ENCODE assay signal across 1 cellular context in the genomic region with DNA sequence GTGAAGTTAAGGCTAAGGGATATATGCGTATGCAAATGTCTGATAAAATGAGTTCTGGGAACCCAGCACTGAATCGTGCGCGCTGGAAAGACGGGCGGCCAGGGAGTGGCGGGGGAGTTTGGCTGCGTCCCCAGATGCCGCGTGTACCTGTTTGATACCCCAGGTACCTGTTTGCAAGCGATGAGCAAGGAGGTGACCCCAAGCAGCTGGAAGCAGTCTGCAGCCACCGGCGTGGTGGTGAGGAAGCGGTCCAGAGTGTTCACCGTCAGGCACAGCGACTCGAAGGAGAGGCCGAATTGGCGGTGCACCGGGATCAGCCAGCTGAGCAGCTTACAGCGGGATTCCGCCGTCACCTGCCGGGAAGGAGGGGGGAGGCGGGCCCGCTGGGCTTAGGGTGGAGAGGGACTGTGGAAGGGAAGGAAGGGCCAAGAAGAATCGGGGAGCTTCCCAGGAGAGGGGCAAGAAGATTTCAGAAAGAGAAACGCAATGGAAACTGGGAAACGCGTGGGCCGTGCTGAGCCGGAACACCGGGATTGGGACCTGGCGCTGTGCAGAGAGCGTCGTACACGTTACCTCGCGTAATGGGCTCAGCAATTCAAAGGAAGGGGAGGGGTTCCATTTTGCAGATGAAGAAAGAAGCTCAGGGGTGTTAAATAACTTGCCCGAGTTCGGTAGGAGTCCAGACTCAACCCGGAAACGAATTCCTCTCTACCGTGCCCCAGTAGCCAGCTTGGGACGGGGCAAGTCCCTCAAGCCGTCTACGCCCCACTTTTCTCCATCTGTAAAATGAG.
TF ChIP-seq lines count a peak whose summit lies in the region.

No MANE protein-coding gene starts in this region.

TF ChIP-seq in HepG2, 621 proteins besides CTCF, POLR2A, EP300 and RAD21 (continues in another document):
- TF ChIP-seq ZBTB1 (CRISPR knock-in tag; IDR thresholded peaks at IDR 0.05; ENCODE audit: borderline replicate concordance) (no peak), ZNF337 (CRISPR knock-in tag; IDR thresholded peaks at IDR 0.05; ENCODE audit: borderline replicate concordance, low read depth) (no peak), CHCHD3 (CRISPR knock-in tag; IDR thresholded peaks at IDR 0.05) (no peak), NCOA1 (CRISPR knock-in tag; IDR thresholded peaks at IDR 0.05) (peak; percentile 78; the same call in 1 of the 2 replicates), TAF15 (IDR thresholded peaks at IDR 0.05; ENCODE audit: low read depth, low read length, poor library complexity, severe bottlenecking) (no peak), SP5 (CRISPR knock-in tag; IDR thresholded peaks at IDR 0.05; ENCODE audit: borderline replicate concordance, low read depth) (no peak), TMF1 (CRISPR knock-in tag; IDR thresholded peaks at IDR 0.05; ENCODE audit: low read depth) (no peak), LCORL (IDR thresholded peaks at IDR 0.05) (no peak), LCORL (CRISPR knock-in tag; IDR thresholded peaks at IDR 0.05) (peak; percentile 45; the same call in 1 of the 2 replicates), RNF2 (conservative IDR thresholded peaks at IDR 0.05; ENCODE audit: low read depth) (0 out of 2 replicates have a peak, but pooled peaks have one; percentile 37), XBP1 (CRISPR knock-in tag; IDR thresholded peaks at IDR 0.05) (no peak), SMAD3 (CRISPR knock-in tag; IDR thresholded peaks at IDR 0.05) (no peak), SALL1 (CRISPR knock-in tag; IDR thresholded peaks at IDR 0.05) (peak; percentile 12; the same call in 1 of the 2 replicates), MTF2 (CRISPR knock-in tag; IDR thresholded peaks at IDR 0.05; ENCODE audit: borderline replicate concordance) (peak; percentile 72; the same call in 1 of the 2 replicates), U2AF2 (IDR thresholded peaks at IDR 0.05; ENCODE audit: low read depth, low read length) (no peak), CENPX (CRISPR knock-in tag; IDR thresholded peaks at IDR 0.05) (no peak), MAFK (conservative IDR thresholded peaks at IDR 0.05 in 1 of 2, IDR thresholded peaks at IDR 0.05 in 1 of 2; ENCODE audit: low read length in 2 of 2) (no peak), KDM2A (CRISPR knock-in tag; IDR thresholded peaks at IDR 0.05; ENCODE audit: borderline replicate concordance, low read depth) (peak; percentile 24; the same call in 1 of the 2 replicates), GLI4 (CRISPR knock-in tag; IDR thresholded peaks at IDR 0.05; ENCODE audit: borderline replicate concordance) (no peak), NR2F1 (CRISPR knock-in tag; IDR thresholded peaks at IDR 0.05) (no peak), FOXC1 (CRISPR knock-in tag; IDR thresholded peaks at IDR 0.05; ENCODE audit: borderline replicate concordance) (0 out of 2 replicates have a peak, but pooled peaks have one; percentile 40), PCBP1 (IDR thresholded peaks at IDR 0.05; ENCODE audit: borderline replicate concordance, low read depth, low read length) (0 out of 2 replicates have a peak, but pooled peaks have one; percentile 30), ARHGAP35 (CRISPR knock-in tag; IDR thresholded peaks at IDR 0.05; ENCODE audit: borderline replicate concordance) (no peak), EZH2 (conservative IDR thresholded peaks at IDR 0.05; ENCODE audit: low read depth, low read length) (peak; percentile 91), HNRNPLL (IDR thresholded peaks at IDR 0.05; ENCODE audit: low read depth, low read length, poor library complexity, severe bottlenecking) (peak; percentile 3), PTBP1 (IDR thresholded peaks at IDR 0.05; ENCODE audit: low read depth, low read length, poor library complexity, severe bottlenecking) (peak; percentile 12), ZKSCAN1 (IDR thresholded peaks at IDR 0.05; ENCODE audit: low read length) (no peak), CBX2 (IDR thresholded peaks at IDR 0.05; ENCODE audit: low read depth, low read length) (peak; percentile 91), CBX2 (CRISPR knock-in tag; IDR thresholded peaks at IDR 0.05; ENCODE audit: low read depth) (no peak), ISL2 (CRISPR knock-in tag; IDR thresholded peaks at IDR 0.05) (no peak), ELF1 (CRISPR knock-in tag; IDR thresholded peaks at IDR 0.05) (no peak), NCOR1 (IDR thresholded peaks at IDR 0.05; ENCODE audit: borderline replicate concordance, low read length) (no peak), ZNF83 (CRISPR knock-in tag; IDR thresholded peaks at IDR 0.05; ENCODE audit: borderline replicate concordance) (no peak)
- TF ChIP-seq, protein P1, sequence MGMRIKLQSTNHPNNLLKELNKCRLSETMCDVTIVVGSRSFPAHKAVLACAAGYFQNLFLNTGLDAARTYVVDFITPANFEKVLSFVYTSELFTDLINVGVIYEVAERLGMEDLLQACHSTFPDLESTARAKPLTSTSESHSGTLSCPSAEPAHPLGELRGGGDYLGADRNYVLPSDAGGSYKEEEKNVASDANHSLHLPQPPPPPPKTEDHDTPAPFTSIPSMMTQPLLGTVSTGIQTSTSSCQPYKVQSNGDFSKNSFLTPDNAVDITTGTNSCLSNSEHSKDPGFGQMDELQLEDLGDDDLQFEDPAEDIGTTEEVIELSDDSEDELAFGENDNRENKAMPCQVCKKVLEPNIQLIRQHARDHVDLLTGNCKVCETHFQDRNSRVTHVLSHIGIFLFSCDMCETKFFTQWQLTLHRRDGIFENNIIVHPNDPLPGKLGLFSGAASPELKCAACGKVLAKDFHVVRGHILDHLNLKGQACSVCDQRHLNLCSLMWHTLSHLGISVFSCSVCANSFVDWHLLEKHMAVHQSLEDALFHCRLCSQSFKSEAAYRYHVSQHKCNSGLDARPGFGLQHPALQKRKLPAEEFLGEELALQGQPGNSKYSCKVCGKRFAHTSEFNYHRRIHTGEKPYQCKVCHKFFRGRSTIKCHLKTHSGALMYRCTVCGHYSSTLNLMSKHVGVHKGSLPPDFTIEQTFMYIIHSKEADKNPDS (CRISPR knock-in tag; IDR thresholded peaks at IDR 0.05): 0 out of 2 replicates have a peak, but pooled peaks have one; percentile 52
- TF ChIP-seq, protein P2, sequence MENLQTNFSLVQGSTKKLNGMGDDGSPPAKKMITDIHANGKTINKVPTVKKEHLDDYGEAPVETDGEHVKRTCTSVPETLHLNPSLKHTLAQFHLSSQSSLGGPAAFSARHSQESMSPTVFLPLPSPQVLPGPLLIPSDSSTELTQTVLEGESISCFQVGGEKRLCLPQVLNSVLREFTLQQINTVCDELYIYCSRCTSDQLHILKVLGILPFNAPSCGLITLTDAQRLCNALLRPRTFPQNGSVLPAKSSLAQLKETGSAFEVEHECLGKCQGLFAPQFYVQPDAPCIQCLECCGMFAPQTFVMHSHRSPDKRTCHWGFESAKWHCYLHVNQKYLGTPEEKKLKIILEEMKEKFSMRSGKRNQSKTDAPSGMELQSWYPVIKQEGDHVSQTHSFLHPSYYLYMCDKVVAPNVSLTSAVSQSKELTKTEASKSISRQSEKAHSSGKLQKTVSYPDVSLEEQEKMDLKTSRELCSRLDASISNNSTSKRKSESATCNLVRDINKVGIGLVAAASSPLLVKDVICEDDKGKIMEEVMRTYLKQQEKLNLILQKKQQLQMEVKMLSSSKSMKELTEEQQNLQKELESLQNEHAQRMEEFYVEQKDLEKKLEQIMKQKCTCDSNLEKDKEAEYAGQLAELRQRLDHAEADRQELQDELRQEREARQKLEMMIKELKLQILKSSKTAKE (CRISPR knock-in tag; IDR thresholded peaks at IDR 0.05; ENCODE audit: borderline replicate concordance): no peak
- TF ChIP-seq, protein P3, sequence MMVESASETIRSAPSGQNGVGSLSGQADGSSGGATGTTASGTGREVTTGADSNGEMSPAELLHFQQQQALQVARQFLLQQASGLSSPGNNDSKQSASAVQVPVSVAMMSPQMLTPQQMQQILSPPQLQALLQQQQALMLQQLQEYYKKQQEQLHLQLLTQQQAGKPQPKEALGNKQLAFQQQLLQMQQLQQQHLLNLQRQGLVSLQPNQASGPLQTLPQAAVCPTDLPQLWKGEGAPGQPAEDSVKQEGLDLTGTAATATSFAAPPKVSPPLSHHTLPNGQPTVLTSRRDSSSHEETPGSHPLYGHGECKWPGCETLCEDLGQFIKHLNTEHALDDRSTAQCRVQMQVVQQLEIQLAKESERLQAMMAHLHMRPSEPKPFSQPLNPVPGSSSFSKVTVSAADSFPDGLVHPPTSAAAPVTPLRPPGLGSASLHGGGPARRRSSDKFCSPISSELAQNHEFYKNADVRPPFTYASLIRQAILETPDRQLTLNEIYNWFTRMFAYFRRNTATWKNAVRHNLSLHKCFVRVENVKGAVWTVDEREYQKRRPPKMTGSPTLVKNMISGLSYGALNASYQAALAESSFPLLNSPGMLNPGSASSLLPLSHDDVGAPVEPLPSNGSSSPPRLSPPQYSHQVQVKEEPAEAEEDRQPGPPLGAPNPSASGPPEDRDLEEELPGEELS (CRISPR knock-in tag; IDR thresholded peaks at IDR 0.05): no peak
- TF ChIP-seq, protein P4, sequence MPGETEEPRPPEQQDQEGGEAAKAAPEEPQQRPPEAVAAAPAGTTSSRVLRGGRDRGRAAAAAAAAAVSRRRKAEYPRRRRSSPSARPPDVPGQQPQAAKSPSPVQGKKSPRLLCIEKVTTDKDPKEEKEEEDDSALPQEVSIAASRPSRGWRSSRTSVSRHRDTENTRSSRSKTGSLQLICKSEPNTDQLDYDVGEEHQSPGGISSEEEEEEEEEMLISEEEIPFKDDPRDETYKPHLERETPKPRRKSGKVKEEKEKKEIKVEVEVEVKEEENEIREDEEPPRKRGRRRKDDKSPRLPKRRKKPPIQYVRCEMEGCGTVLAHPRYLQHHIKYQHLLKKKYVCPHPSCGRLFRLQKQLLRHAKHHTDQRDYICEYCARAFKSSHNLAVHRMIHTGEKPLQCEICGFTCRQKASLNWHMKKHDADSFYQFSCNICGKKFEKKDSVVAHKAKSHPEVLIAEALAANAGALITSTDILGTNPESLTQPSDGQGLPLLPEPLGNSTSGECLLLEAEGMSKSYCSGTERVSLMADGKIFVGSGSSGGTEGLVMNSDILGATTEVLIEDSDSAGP (CRISPR knock-in tag; IDR thresholded peaks at IDR 0.05; ENCODE audit: borderline replicate concordance): peak; percentile 25; the same call in 1 of the 2 replicates
- TF ChIP-seq, protein P5, sequence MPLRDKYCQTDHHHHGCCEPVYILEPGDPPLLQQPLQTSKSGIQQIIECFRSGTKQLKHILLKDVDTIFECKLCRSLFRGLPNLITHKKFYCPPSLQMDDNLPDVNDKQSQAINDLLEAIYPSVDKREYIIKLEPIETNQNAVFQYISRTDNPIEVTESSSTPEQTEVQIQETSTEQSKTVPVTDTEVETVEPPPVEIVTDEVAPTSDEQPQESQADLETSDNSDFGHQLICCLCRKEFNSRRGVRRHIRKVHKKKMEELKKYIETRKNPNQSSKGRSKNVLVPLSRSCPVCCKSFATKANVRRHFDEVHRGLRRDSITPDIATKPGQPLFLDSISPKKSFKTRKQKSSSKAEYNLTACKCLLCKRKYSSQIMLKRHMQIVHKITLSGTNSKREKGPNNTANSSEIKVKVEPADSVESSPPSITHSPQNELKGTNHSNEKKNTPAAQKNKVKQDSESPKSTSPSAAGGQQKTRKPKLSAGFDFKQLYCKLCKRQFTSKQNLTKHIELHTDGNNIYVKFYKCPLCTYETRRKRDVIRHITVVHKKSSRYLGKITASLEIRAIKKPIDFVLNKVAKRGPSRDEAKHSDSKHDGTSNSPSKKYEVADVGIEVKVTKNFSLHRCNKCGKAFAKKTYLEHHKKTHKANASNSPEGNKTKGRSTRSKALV (CRISPR knock-in tag; IDR thresholded peaks at IDR 0.05): peak; percentile 81; the same call in 1 of the 2 replicates
- TF ChIP-seq, protein P6, sequence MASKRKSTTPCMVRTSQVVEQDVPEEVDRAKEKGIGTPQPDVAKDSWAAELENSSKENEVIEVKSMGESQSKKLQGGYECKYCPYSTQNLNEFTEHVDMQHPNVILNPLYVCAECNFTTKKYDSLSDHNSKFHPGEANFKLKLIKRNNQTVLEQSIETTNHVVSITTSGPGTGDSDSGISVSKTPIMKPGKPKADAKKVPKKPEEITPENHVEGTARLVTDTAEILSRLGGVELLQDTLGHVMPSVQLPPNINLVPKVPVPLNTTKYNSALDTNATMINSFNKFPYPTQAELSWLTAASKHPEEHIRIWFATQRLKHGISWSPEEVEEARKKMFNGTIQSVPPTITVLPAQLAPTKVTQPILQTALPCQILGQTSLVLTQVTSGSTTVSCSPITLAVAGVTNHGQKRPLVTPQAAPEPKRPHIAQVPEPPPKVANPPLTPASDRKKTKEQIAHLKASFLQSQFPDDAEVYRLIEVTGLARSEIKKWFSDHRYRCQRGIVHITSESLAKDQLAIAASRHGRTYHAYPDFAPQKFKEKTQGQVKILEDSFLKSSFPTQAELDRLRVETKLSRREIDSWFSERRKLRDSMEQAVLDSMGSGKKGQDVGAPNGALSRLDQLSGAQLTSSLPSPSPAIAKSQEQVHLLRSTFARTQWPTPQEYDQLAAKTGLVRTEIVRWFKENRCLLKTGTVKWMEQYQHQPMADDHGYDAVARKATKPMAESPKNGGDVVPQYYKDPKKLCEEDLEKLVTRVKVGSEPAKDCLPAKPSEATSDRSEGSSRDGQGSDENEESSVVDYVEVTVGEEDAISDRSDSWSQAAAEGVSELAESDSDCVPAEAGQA (IDR thresholded peaks at IDR 0.05; ENCODE audit: low read depth): no peak
- TF ChIP-seq, protein P6 (CRISPR knock-in tag; IDR thresholded peaks at IDR 0.05; ENCODE audit: borderline replicate concordance): no peak
